13 cellular contexts compared by ENCODE assay signal in genomic region chr6:37192669-37193068, GRCh38. TPM values are rescaled to one million over a fixed set of nuclear protein-coding genes. Genes with fewer than 3 reads are reported as not detected.
DNase-seq lines count a peak whose midpoint lies in the region; ATAC-seq and TF ChIP-seq lines count a peak whose summit lies in the region.
"Had no signal": no experiment of that assay in that cellular context is flagged by ENCODE, and none has a peak within 500 bp of the region (broad histone marks: within the 10 kb centered on the region; RNA-seq: fewer than 3 reads in every experiment).

No MANE protein-coding gene starts in this region.

- no peak for TF ChIP-seq EP300 in stomach (IDR thresholded peaks at IDR 0.05)

- WGBS in stomach, 5 donors: 84 to 92% (median 86%) methylated on average over 3 of the region's 3 CpGs

- H3K4me1 Mint-ChIP-seq in activated CD4-positive, alpha-beta memory T cell treated with anti-CD3 and anti-CD28 coated beads for 36 hours (ENCODE audit: low read depth): peaks cover 47% of the 10 kb centered on the region
- peaks cover 46% of the 10 kb centered on the region for H3K4me1 Mint-ChIP-seq in activated CD4-positive, alpha-beta memory T cell treated with anti-CD3 and anti-CD28 coated beads, Interleukin-2, amount 10 ng/mL, durations not matched to agents 7 days and 5 days
- peaks cover 43 to 47% of the 10 kb centered on the region in 2 donors for H3K4me1 Mint-ChIP-seq in natural killer cell treated with Interleukin-12 subunit alpha and Interleukin-12 subunit beta and Interleukin-15 and Interleukin-18, amount 100 ng/mL, for 72 hours (ENCODE audit: low read depth in 2 of 2)

- peaks cover 1% of the 10 kb centered on the region for H3K36me3 Mint-ChIP-seq in activated CD4-positive, alpha-beta memory T cell treated with anti-CD3 and anti-CD28 coated beads for 36 hours
- peaks cover 12% of the 10 kb centered on the region for H3K36me3 Mint-ChIP-seq in activated CD4-positive, alpha-beta memory T cell treated with anti-CD3 and anti-CD28 coated beads, Interleukin-2, amount 10 ng/mL, durations not matched to agents 7 days and 5 days (ENCODE audit: low read depth)
- no peaks in the 10 kb centered on the region for H3K36me3 Mint-ChIP-seq in natural killer cell treated with Interleukin-12 subunit alpha and Interleukin-12 subunit beta and Interleukin-15 and Interleukin-18, amount 100 ng/mL, for 72 hours
- H3K36me3 Mint-ChIP-seq: WTC11 had no signal

- CTCF ChIA-PET in activated CD4-positive, alpha-beta memory T cell treated with anti-CD3 and anti-CD28 coated beads for 36 hours (lab: Charles Lee): interaction anchor here (1.1 to 4.0 kb wide), 6 partner anchors 11 to 173 kb away, joined by 3 to 33 read pairs (median 8); no protein-coding TSS in a partner anchor
- CTCF ChIA-PET in activated CD4-positive, alpha-beta memory T cell treated with anti-CD3 and anti-CD28 coated beads, Interleukin-2, amount 10 ng/mL, durations not matched to agents 7 days and 5 days (lab: Charles Lee): interaction anchor here (0.7 to 2.9 kb wide), 3 partner anchors 171 to 180 kb away, joined by 4 to 13 read pairs (median 8); no protein-coding TSS in a partner anchor

- no peaks in the 10 kb centered on the region for H3K9me3 Mint-ChIP-seq in activated CD4-positive, alpha-beta memory T cell treated with anti-CD3 and anti-CD28 coated beads for 36 hours
- no peaks in the 10 kb centered on the region for H3K9me3 Mint-ChIP-seq in activated CD4-positive, alpha-beta memory T cell treated with anti-CD3 and anti-CD28 coated beads, Interleukin-2, amount 10 ng/mL, durations not matched to agents 7 days and 5 days
- H3K9me3 Mint-ChIP-seq in natural killer cell treated with Interleukin-12 subunit alpha and Interleukin-12 subunit beta and Interleukin-15 and Interleukin-18, amount 100 ng/mL, for 72 hours: no peaks in the 10 kb centered on the region
- H3K9me3 Mint-ChIP-seq: WTC11 had no signal

- POLR2A ChIA-PET in activated CD4-positive, alpha-beta memory T cell treated with anti-CD3 and anti-CD28 coated beads for 36 hours (lab: Charles Lee): interaction anchor here (0.6 kb wide), 2 partner anchors 16 to 227 kb away, joined by 3 to 4 read pairs; no protein-coding TSS in a partner anchor
- POLR2A ChIA-PET in activated CD4-positive, alpha-beta memory T cell treated with anti-CD3 and anti-CD28 coated beads, Interleukin-2, amount 10 ng/mL, durations not matched to agents 7 days and 5 days (lab: Charles Lee): interaction anchor here (0.7 to 3.5 kb wide), 4 partner anchors 9 to 61 kb away, joined by 3 to 17 read pairs (median 4); no protein-coding TSS in a partner anchor

- ATAC-seq in natural killer cell treated with Interleukin-12 subunit alpha and Interleukin-12 subunit beta and Interleukin-15 and Interleukin-18, amount 100 ng/mL, for 72 hours: no peak
- no peak for ATAC-seq in left colon
- ATAC-seq: heart left ventricle, WTC11 had no signal

- H3K4me3 ChIP-seq in stomach: no peak overlapping the region
- H3K4me3 ChIP-seq: heart left ventricle, suprapubic skin had no signal

- TF ChIP-seq POLR2A in stomach (IDR thresholded peaks at IDR 0.05): no peak

- no peaks in the 10 kb centered on the region for H3K36me3 ChIP-seq in stomach
- H3K36me3 ChIP-seq: heart left ventricle, suprapubic skin had no signal

- no peaks in the 10 kb centered on the region for H3K4me1 ChIP-seq in stomach
- H3K4me1 ChIP-seq: suprapubic skin had no signal

- DNase-seq in activated CD4-positive, alpha-beta memory T cell treated with anti-CD3 and anti-CD28 coated beads for 36 hours: no peak
- no peak for DNase-seq in activated CD4-positive, alpha-beta memory T cell treated with anti-CD3 and anti-CD28 coated beads, Interleukin-2, amount 10 ng/mL, durations not matched to agents 7 days and 5 days
- DNase-seq in NCI-H146 (lab: John Stamatoyannopoulos, UW) (peak; percentile 70), stomach (no peak), left colon (no peak)
- no peak for DNase-seq in natural killer cell treated with Interleukin-12 subunit alpha and Interleukin-12 subunit beta and Interleukin-15 and Interleukin-18, amount 100 ng/mL, for 72 hours (ENCODE audit: low spot score)
- DNase-seq in stimulated activated CD4-positive, alpha-beta T cell treated with anti-CD3 and anti-CD28 coated beads, Interleukin-4, amount 100 ng/mL, for 1 hour: no peak
- DNase-seq: activated T-cell treated with anti-CD3 and anti-CD28 coated beads for 4 hours, heart left ventricle, NCI-H1436 treated with DMSO at 0.1 percent for 48 hours had no signal

- H3K27ac ChIP-seq in VCaP (peak overlapping the region; percentile 95), stomach (no peak overlapping the region)
- H3K27ac ChIP-seq: suprapubic skin had no signal

- H3K27me3 Mint-ChIP-seq in activated CD4-positive, alpha-beta memory T cell treated with anti-CD3 and anti-CD28 coated beads for 36 hours: no peaks in the 10 kb centered on the region
- no peaks in the 10 kb centered on the region for H3K27me3 Mint-ChIP-seq in activated CD4-positive, alpha-beta memory T cell treated with anti-CD3 and anti-CD28 coated beads, Interleukin-2, amount 10 ng/mL, durations not matched to agents 7 days and 5 days
- no peaks in the 10 kb centered on the region for H3K27me3 Mint-ChIP-seq in natural killer cell treated with Interleukin-12 subunit alpha and Interleukin-12 subunit beta and Interleukin-15 and Interleukin-18, amount 100 ng/mL, for 72 hours

- H3K9me3 ChIP-seq in stomach: no peaks in the 10 kb centered on the region
- H3K9me3 ChIP-seq: suprapubic skin had no signal

- TF ChIP-seq CTCF in VCaP (conservative IDR thresholded peaks at IDR 0.05) (no peak), stomach (IDR thresholded peaks at IDR 0.05) (no peak)

- intact Hi-C loops in activated CD4-positive, alpha-beta memory T cell treated with anti-CD3 and anti-CD28 coated beads for 36 hours (cut with micrococcal nuclease): no loop called here
- intact Hi-C loops in stomach (cut with DNase I; ENCODE audit: low total_unique reads): no loop called here
- intact Hi-C loops in left colon (cut with DNase I, micrococcal nuclease): no loop called here

- H3K27me3 ChIP-seq in stomach: no peaks in the 10 kb centered on the region
- H3K27me3 ChIP-seq: heart left ventricle, suprapubic skin had no signal

- no peak overlapping the region for H3K4me3 Mint-ChIP-seq in activated CD4-positive, alpha-beta memory T cell treated with anti-CD3 and anti-CD28 coated beads for 36 hours
- no peak overlapping the region for H3K4me3 Mint-ChIP-seq in activated CD4-positive, alpha-beta memory T cell treated with anti-CD3 and anti-CD28 coated beads, Interleukin-2, amount 10 ng/mL, durations not matched to agents 7 days and 5 days
- peak overlapping the region; percentile 5 for H3K4me3 Mint-ChIP-seq in natural killer cell treated with Interleukin-12 subunit alpha and Interleukin-12 subunit beta and Interleukin-15 and Interleukin-18, amount 100 ng/mL, for 72 hours
- H3K4me3 Mint-ChIP-seq: WTC11 had no signal

- H3K27ac Mint-ChIP-seq in activated CD4-positive, alpha-beta memory T cell treated with anti-CD3 and anti-CD28 coated beads for 36 hours: peak overlapping the region; percentile 1
- H3K27ac Mint-ChIP-seq in activated CD4-positive, alpha-beta memory T cell treated with anti-CD3 and anti-CD28 coated beads, Interleukin-2, amount 10 ng/mL, durations not matched to agents 7 days and 5 days: no peak overlapping the region
- peak overlapping the region; percentile 71 to 92 for H3K27ac Mint-ChIP-seq in natural killer cell treated with Interleukin-12 subunit alpha and Interleukin-12 subunit beta and Interleukin-15 and Interleukin-18, amount 100 ng/mL, for 72 hours
- H3K27ac Mint-ChIP-seq: WTC11 had no signal

RNA-seq across cellular contexts. Expression of gene PIM1, which starts 22.7 kb away (rescaled TPM):
- 100 to 1,000 TPM; 204 TPM for total RNA-seq in activated CD4-positive, alpha-beta memory T cell treated with anti-CD3 and anti-CD28 coated beads for 36 hours
- total RNA-seq in activated CD4-positive, alpha-beta memory T cell treated with anti-CD3 and anti-CD28 coated beads, Interleukin-2, amount 10 ng/mL, durations not matched to agents 7 days and 5 days: 100 to 1,000 TPM; 497 to 505 TPM
- 100 to 1,000 TPM; 511 to 723 TPM for total RNA-seq in natural killer cell treated with Interleukin-12 subunit alpha and Interleukin-12 subunit beta and Interleukin-15 and Interleukin-18, amount 100 ng/mL, for 72 hours
- 10 to 100 TPM in 4 of 5 donors, 1 to 10 TPM in 1; 9.8 to 52.9 (median 16.9) TPM for total RNA-seq in stomach
- polyA plus RNA-seq in stomach: 10 to 100 TPM; 19.9 to 59.1 (median 25.5) TPM
- 10 to 100 TPM; 27.1 to 37.0 TPM for total RNA-seq in left colon
